ENCODE assay signal across 2 cellular contexts in the genomic region with DNA sequence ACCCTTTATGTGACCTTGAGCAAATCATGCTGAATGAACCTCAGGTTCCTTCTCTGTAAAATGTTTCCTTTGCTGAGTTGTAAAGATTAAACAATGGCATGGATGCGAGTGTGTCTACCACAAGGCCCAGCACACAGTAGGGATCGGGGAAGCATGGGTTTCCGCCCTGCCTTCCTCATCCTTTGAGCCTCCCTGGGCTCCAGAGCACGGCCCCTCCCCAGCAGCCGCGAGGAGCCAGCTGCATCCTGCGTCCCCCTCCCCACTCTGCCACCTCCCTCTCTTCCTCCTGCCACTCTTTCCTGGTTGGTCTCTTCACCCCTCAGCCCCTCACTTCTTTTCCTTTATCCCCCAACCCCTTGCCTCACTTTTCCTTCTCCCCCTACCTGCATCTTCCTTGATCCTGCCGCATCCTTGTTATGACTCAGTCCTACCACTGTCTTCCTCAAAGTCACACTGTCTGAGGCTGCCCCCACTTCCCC.
TF ChIP-seq lines count a peak whose summit lies in the region.

No MANE protein-coding gene starts in this region.

TF ChIP-seq in HEK293, 187 proteins besides CTCF, POLR2A, EP300 and RAD21 (continues in another document):
- TF ChIP-seq ZNF560 (tag by site-specific recombination; IDR thresholded peaks at IDR 0.05; ENCODE audit: borderline replicate concordance) (no peak), ZBTB44 (tag by site-specific recombination; IDR thresholded peaks at IDR 0.05) (no peak), GFI1B (tag by site-specific recombination; IDR thresholded peaks at IDR 0.05) (no peak), ZNF202 (tag by site-specific recombination; IDR thresholded peaks at IDR 0.05; ENCODE audit: borderline replicate concordance) (no peak), ZNF341 (tag by site-specific recombination; IDR thresholded peaks at IDR 0.05; ENCODE audit: low read depth) (0 out of 2 replicates have a peak, but pooled peaks have one; percentile 1), ZBTB7A (tag by site-specific recombination; IDR thresholded peaks at IDR 0.05; ENCODE audit: low read depth) (peak; percentile 80; the same call in 1 of the 2 replicates), ZNF555 (tag by site-specific recombination; conservative IDR thresholded peaks at IDR 0.05) (no peak), ZNF350 (tag by site-specific recombination; IDR thresholded peaks at IDR 0.05) (no peak), ZBTB48 (tag by site-specific recombination; IDR thresholded peaks at IDR 0.05) (peak; percentile 46; the same call in 1 of the 2 replicates), PRDM6 (tag by site-specific recombination; IDR thresholded peaks at IDR 0.05) (no peak), ZNF600 (tag by site-specific recombination; IDR thresholded peaks at IDR 0.05) (peak; percentile 86), ZNF133 (tag by site-specific recombination; IDR thresholded peaks at IDR 0.05) (no peak), ZNF335 (tag by site-specific recombination; conservative IDR thresholded peaks at IDR 0.05) (no peak), SP2 (tag by site-specific recombination; IDR thresholded peaks at IDR 0.05) (no peak), ZSCAN23 (tag by site-specific recombination; IDR thresholded peaks at IDR 0.05) (no peak), ZFP69B (tag by site-specific recombination; IDR thresholded peaks at IDR 0.05) (no peak), ZNF585B (tag by site-specific recombination; IDR thresholded peaks at IDR 0.05) (no peak), ZNF660 (tag by site-specific recombination; IDR thresholded peaks at IDR 0.05) (no peak)
- TF ChIP-seq, protein P1, sequence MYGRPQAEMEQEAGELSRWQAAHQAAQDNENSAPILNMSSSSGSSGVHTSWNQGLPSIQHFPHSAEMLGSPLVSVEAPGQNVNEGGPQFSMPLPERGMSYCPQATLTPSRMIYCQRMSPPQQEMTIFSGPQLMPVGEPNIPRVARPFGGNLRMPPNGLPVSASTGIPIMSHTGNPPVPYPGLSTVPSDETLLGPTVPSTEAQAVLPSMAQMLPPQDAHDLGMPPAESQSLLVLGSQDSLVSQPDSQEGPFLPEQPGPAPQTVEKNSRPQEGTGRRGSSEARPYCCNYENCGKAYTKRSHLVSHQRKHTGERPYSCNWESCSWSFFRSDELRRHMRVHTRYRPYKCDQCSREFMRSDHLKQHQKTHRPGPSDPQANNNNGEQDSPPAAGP (tag by site-specific recombination; IDR thresholded peaks at IDR 0.05) = no peak
- TF ChIP-seq, protein P2, sequence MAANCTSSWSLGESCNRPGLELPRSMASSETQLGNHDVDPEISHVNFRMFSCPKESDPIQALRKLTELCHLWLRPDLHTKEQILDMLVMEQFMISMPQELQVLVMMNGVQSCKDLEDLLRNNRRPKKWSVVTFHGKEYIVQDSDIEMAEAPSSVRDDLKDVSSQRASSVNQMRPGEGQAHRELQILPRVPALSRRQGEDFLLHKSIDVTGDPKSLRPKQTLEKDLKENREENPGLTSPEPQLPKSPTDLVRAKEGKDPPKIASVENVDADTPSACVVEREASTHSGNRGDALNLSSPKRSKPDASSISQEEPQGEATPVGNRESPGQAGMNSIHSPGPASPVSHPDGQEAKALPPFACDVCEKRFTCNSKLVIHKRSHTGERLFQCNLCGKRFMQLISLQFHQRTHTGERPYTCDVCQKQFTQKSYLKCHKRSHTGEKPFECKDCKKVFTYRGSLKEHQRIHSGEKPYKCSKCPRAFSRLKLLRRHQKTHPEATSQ (tag by site-specific recombination; IDR thresholded peaks at IDR 0.05) = no peak
- TF ChIP-seq, protein P3, sequence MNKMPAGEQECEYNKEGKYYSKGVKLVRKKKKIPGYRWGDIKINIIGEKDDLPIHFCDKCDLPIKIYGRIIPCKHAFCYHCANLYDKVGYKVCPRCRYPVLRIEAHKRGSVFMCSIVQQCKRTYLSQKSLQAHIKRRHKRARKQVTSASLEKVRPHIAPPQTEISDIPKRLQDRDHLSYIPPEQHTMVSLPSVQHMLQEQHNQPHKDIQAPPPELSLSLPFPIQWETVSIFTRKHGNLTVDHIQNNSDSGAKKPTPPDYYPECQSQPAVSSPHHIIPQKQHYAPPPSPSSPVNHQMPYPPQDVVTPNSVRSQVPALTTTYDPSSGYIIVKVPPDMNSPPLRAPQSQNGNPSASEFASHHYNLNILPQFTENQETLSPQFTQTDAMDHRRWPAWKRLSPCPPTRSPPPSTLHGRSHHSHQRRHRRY (tag by site-specific recombination; IDR thresholded peaks at IDR 0.05) = no peak
- TF ChIP-seq, protein P4, sequence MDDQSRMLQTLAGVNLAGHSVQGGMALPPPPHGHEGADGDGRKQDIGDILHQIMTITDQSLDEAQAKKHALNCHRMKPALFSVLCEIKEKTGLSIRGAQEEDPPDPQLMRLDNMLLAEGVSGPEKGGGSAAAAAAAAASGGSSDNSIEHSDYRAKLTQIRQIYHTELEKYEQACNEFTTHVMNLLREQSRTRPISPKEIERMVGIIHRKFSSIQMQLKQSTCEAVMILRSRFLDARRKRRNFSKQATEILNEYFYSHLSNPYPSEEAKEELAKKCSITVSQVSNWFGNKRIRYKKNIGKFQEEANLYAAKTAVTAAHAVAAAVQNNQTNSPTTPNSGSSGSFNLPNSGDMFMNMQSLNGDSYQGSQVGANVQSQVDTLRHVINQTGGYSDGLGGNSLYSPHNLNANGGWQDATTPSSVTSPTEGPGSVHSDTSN (CRISPR knock-in tag; IDR thresholded peaks at IDR 0.05) = no peak

TF ChIP-seq in K562, 482 proteins besides CTCF, POLR2A, EP300 and RAD21:
- TF ChIP-seq, protein P5, sequence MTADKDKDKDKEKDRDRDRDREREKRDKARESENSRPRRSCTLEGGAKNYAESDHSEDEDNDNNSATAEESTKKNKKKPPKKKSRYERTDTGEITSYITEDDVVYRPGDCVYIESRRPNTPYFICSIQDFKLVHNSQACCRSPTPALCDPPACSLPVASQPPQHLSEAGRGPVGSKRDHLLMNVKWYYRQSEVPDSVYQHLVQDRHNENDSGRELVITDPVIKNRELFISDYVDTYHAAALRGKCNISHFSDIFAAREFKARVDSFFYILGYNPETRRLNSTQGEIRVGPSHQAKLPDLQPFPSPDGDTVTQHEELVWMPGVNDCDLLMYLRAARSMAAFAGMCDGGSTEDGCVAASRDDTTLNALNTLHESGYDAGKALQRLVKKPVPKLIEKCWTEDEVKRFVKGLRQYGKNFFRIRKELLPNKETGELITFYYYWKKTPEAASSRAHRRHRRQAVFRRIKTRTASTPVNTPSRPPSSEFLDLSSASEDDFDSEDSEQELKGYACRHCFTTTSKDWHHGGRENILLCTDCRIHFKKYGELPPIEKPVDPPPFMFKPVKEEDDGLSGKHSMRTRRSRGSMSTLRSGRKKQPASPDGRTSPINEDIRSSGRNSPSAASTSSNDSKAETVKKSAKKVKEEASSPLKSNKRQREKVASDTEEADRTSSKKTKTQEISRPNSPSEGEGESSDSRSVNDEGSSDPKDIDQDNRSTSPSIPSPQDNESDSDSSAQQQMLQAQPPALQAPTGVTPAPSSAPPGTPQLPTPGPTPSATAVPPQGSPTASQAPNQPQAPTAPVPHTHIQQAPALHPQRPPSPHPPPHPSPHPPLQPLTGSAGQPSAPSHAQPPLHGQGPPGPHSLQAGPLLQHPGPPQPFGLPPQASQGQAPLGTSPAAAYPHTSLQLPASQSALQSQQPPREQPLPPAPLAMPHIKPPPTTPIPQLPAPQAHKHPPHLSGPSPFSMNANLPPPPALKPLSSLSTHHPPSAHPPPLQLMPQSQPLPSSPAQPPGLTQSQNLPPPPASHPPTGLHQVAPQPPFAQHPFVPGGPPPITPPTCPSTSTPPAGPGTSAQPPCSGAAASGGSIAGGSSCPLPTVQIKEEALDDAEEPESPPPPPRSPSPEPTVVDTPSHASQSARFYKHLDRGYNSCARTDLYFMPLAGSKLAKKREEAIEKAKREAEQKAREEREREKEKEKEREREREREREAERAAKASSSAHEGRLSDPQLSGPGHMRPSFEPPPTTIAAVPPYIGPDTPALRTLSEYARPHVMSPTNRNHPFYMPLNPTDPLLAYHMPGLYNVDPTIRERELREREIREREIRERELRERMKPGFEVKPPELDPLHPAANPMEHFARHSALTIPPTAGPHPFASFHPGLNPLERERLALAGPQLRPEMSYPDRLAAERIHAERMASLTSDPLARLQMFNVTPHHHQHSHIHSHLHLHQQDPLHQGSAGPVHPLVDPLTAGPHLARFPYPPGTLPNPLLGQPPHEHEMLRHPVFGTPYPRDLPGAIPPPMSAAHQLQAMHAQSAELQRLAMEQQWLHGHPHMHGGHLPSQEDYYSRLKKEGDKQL (CRISPR knock-in tag; IDR thresholded peaks at IDR 0.05; ENCODE audit: borderline replicate concordance) = no peak
- peak; percentile 89 for TF ChIP-seq ZKSCAN1 (IDR thresholded peaks at IDR 0.05; ENCODE audit: low read depth, low read length)
